Comparison of ENCODE assay signal across 22 cellular contexts in the genomic region with DNA sequence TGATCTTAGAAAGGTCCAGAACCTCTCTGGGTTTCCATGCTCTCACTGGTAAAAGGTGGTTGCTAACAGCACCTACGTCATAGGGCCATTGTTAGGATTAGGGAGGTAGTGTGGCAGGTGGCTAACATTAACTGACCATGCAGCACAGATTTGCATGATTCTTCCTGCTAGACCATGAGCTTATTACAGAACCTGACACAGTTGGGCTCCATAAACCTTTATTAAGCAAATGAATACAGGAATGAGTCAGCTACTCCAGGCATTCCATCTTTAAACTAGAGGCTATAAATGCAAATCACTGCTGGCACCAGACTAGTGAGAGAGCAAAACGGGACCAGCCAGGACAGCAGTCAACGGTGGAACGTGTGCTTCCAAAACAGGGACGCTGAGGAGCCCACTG.
DNase-seq lines count a peak whose midpoint lies in the region; ATAC-seq, FAIRE-seq and TF ChIP-seq lines count a peak whose summit lies in the region.
"Had no signal": no experiment of that assay in that cellular context is flagged by ENCODE, and none has a peak within 500 bp of the region (broad histone marks: within the 10 kb centered on the region; RNA-seq: fewer than 3 reads in every experiment).

No MANE protein-coding gene starts in this region.

- intact Hi-C loops in PC-9 (cut with micrococcal nuclease; ENCODE audit: unreplicated experiment), result no loop called here

- no peak overlapping the region for H3K9ac ChIP-seq in NT2/D1 (ENCODE audit: insufficient read length, low read depth)
- H3K9ac ChIP-seq: GM23248, KMS-11 had no signal

- H3K27ac ChIP-seq in iPS DF 6.9 (ENCODE audit: low read length), result no peak overlapping the region
- H3K27ac ChIP-seq in small intestine (ENCODE audit: low read depth in 1 of 2, low read length in 1 of 2), result peak overlapping the region in 1 of 2 donors; percentile 79
- H3K27ac ChIP-seq in PC-9, result no peak overlapping the region
- H3K27ac ChIP-seq: A549, GM23248, KMS-11, RWPE1 had no signal

- no peak for ATAC-seq in HG03378 (IDR thresholded peaks at IDR 0.05; ENCODE audit: unreplicated experiment)
- ATAC-seq: A549, SK-N-SH treated with all-trans-retinoic acid at 6 μM for 48 hours had no signal

- CTCF ChIA-PET in PC-9 (lab: Charles Lee), result no interaction called here

- no peaks in the 10 kb centered on the region for H3K9me2 ChIP-seq in PC-9 (ENCODE audit: insufficient read depth)

- H3K4me1 ChIP-seq in NT2/D1 (ENCODE audit: insufficient read depth, insufficient read length) (no peaks in the 10 kb centered on the region), iPS DF 6.9 (ENCODE audit: control insufficient read depth, insufficient read depth, low read length) (peaks cover 3% of the 10 kb centered on the region), small intestine (ENCODE audit: control insufficient read depth in 2 of 2, insufficient read depth in 1 of 2, low read depth in 1 of 2, low read length in 1 of 2) (peaks cover 0 to 4% of the 10 kb centered on the region in 2 donors), PC-9 (replicated peaks; ENCODE audit: insufficient read depth) (no peaks in the 10 kb centered on the region)
- H3K4me1 ChIP-seq: A549, BE2C, HAP-1 had no signal

- H3K9me3 ChIP-seq in NT2/D1 (ENCODE audit: insufficient read depth, low read length) (peaks cover 7% of the 10 kb centered on the region; the same call in 1 of the 2 replicates), iPS DF 6.9 (ENCODE audit: control insufficient read depth, insufficient read depth, low read length) (no peaks in the 10 kb centered on the region), small intestine (ENCODE audit: control insufficient read depth, low read depth) (no peaks in the 10 kb centered on the region), PC-9 (ENCODE audit: insufficient read depth, low read depth) (no peaks in the 10 kb centered on the region)
- H3K9me3 ChIP-seq: A549, BE2C had no signal

- POLR2A ChIA-PET in PC-9 (lab: Charles Lee; ENCODE audit: unreplicated experiment), result no interaction called here

- TF ChIP-seq CTCF in PC-9 (conservative IDR thresholded peaks at IDR 0.05), result no peak

- H3K36me3 ChIP-seq in NT2/D1 (ENCODE audit: insufficient read depth, insufficient read length, low read length), result no peaks in the 10 kb centered on the region
- H3K36me3 ChIP-seq in iPS DF 6.9 (ENCODE audit: control insufficient read depth, insufficient read depth, low read length), result no peaks in the 10 kb centered on the region
- H3K36me3 ChIP-seq in small intestine (ENCODE audit: control insufficient read depth in 2 of 2, insufficient read depth in 2 of 2, low read length in 2 of 2), result no peaks in the 10 kb centered on the region
- H3K36me3 ChIP-seq in PC-9 (ENCODE audit: low read depth), result no peaks in the 10 kb centered on the region
- H3K36me3 ChIP-seq: BE2C, HAP-1 had no signal

- no peak for DNase-seq in HTR-8/SVneo (ENCODE audit: insufficient read length, low spot score)
- DNase-seq in NT2/D1 (ENCODE audit: low read depth, low spot score), result peak; percentile 13
- peak; percentile 9 for DNase-seq in iPS DF 6.9 (ENCODE audit: low read depth, low spot score)
- peak; percentile 81 for DNase-seq in small intestine
- no peak for DNase-seq in effector CD4-positive, alpha-beta T cell
- DNase-seq in PC-9, result no peak
- DNase-seq: BE2C, EL, GM23248, IMR-90, MV-4-11, NCI-H1694, NCI-H2081, NCI-H2171, NCI-H345, NCI-H524 had no signal

- H4K20me1 ChIP-seq in PC-9 (ENCODE audit: insufficient read depth), result no peaks in the 10 kb centered on the region

- H3F3A ChIP-seq in PC-9 (ENCODE audit: insufficient read depth, low read depth), result no peaks in the 10 kb centered on the region

- no CpG with 5 or more reads among the region's 5 CpGs for WGBS in iPS DF 6.9 (ENCODE audit: insufficient coverage, insufficient read length)
- 22 to 64% (median 43%) methylated on average over 5 of the region's 5 CpGs for WGBS in small intestine, 3 donors

- H3K4me3 ChIP-seq in NT2/D1 (ENCODE audit: insufficient read length, low read depth) (no peak overlapping the region), iPS DF 6.9 (ENCODE audit: low read length) (no peak overlapping the region), small intestine (ENCODE audit: low read depth in 1 of 2, low read length in 2 of 2) (no peak overlapping the region), PC-9 (no peak overlapping the region)
- H3K4me3 ChIP-seq: A549, GM23248, HAP-1 had no signal

- H2AFZ ChIP-seq in PC-9, result no peak overlapping the region
- H2AFZ ChIP-seq: GM23248 had no signal

- H3K27me3 ChIP-seq in NT2/D1 (ENCODE audit: insufficient read depth, insufficient read length) (no peaks in the 10 kb centered on the region), iPS DF 6.9 (ENCODE audit: control insufficient read depth, insufficient read depth, low read length) (0 out of 2 replicates have a peak, but pooled peaks cover 2% of the 10 kb centered on the region), small intestine (ENCODE audit: control insufficient read depth in 2 of 2, insufficient read depth in 2 of 2, low read length in 2 of 2) (no peaks in the 10 kb centered on the region), PC-9 (ENCODE audit: insufficient read depth, low read depth) (peaks cover 30% of the 10 kb centered on the region)
- H3K27me3 ChIP-seq: BE2C had no signal

- no TSS peak for BruUV-seq in PC-9 (replicated peaks; lab: Mats Ljungman, UMichigan)

- H3K79me2 ChIP-seq in PC-9 (ENCODE audit: low read depth), result no peaks in the 10 kb centered on the region

- FAIRE-seq in HTR-8/SVneo (lab: Jason Lieb, UNC) (peak; percentile 85), small intestine (lab: Jason Lieb, UNC) (no peak)
- FAIRE-seq: A549 had no signal

- no peak overlapping the region for H3K4me2 ChIP-seq in PC-9
- H3K4me2 ChIP-seq: A549, KMS-11 had no signal

Comparison
In these comparisons a context has a peak if more than half of its experiments do, and no peak if none do; other contexts are left out.
1. DNase-seq: peak in NT2/D1 (single experiment), iPS DF 6.9 (single experiment) and small intestine (single experiment); none in HTR-8/SVneo (single experiment), effector CD4-positive, alpha-beta T cell (single experiment) and PC-9 (0 of 2).